ENCODE assay signal across 1 cellular context in genomic region chr15:58241872-58242271, GRCh38.
TF ChIP-seq lines count a peak whose summit lies in the region.

No MANE protein-coding gene starts in this region.

TF ChIP-seq in SK-N-SH, 30 proteins besides CTCF, POLR2A, EP300 and RAD21 (continued from another document):
- TF ChIP-seq IRF3 (IDR thresholded peaks at IDR 0.05; ENCODE audit: low read depth, low read length) (no peak), CHD2 (IDR thresholded peaks at IDR 0.05; ENCODE audit: low read length, partially characterized antibody) (no peak), MEF2A (IDR thresholded peaks at IDR 0.05; ENCODE audit: borderline replicate concordance, low read depth) (no peak), GABPA (IDR thresholded peaks at IDR 0.05; ENCODE audit: low read depth) (no peak), YY1 (IDR thresholded peaks at IDR 0.05; ENCODE audit: low read depth) (no peak), FOXJ3 (CRISPR knock-in tag; IDR thresholded peaks at IDR 0.05) (no peak), PBX3 (IDR thresholded peaks at IDR 0.05) (no peak), USF1 (IDR thresholded peaks at IDR 0.05; ENCODE audit: borderline replicate concordance, low read depth) (no peak), SMC3 (IDR thresholded peaks at IDR 0.05; ENCODE audit: low read depth, low read length) (no peak)
